1 cellular context compared by ENCODE assay signal in the genomic region with DNA sequence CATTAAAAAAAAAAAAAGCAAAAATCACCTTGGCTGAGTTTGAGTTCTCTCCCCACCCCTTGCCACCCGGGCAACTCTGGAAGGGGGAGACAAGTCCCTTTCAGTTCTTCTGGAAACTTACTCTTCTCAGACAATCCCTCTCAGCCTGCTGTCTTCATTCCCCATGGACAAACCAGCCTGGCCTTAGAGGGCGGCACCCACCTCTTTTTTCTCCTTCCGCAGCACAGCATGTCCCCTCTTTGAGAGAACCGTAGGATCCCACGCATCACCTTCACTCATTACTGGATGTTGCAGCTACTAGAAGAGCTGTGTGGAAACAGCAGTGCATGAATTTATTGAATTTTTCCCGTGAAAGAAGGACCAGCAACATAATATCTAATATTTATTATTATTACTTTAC.
TF ChIP-seq lines count a peak whose summit lies in the region.

No MANE protein-coding gene starts in this region.

TF ChIP-seq in IMR-90, 13 proteins besides CTCF, POLR2A, EP300 and RAD21:
- TF ChIP-seq, protein P1, sequence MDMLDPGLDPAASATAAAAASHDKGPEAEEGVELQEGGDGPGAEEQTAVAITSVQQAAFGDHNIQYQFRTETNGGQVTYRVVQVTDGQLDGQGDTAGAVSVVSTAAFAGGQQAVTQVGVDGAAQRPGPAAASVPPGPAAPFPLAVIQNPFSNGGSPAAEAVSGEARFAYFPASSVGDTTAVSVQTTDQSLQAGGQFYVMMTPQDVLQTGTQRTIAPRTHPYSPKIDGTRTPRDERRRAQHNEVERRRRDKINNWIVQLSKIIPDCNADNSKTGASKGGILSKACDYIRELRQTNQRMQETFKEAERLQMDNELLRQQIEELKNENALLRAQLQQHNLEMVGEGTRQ (IDR thresholded peaks at IDR 0.05; ENCODE audit: low read depth, low read length), result no peak
- TF ChIP-seq BHLHE40 (IDR thresholded peaks at IDR 0.05; ENCODE audit: low read depth, low read length) (no peak), MAFK (IDR thresholded peaks at IDR 0.05; ENCODE audit: low read depth, low read length) (no peak), RCOR1 (IDR thresholded peaks at IDR 0.05; ENCODE audit: insufficient replicate concordance, low read length) (no peak), NFE2L2 (IDR thresholded peaks at IDR 0.05; ENCODE audit: low read depth, low read length) (no peak), CHD1 (IDR thresholded peaks at IDR 0.05; ENCODE audit: low read depth, low read length) (no peak), MXI1 (IDR thresholded peaks at IDR 0.05; ENCODE audit: borderline replicate concordance, low read depth, low read length) (no peak), FOS (IDR thresholded peaks at IDR 0.05; ENCODE audit: low read depth, low read length) (no peak), MAZ (IDR thresholded peaks at IDR 0.05; ENCODE audit: borderline replicate concordance, low read depth, low read length) (no peak), CEBPB (IDR thresholded peaks at IDR 0.05; ENCODE audit: low read depth, low read length) (no peak), RFX5 (IDR thresholded peaks at IDR 0.05; ENCODE audit: low read depth, low read length) (no peak), SMC3 (IDR thresholded peaks at IDR 0.05; ENCODE audit: low read depth, low read length) (no peak)
- TF ChIP-seq, protein P2, sequence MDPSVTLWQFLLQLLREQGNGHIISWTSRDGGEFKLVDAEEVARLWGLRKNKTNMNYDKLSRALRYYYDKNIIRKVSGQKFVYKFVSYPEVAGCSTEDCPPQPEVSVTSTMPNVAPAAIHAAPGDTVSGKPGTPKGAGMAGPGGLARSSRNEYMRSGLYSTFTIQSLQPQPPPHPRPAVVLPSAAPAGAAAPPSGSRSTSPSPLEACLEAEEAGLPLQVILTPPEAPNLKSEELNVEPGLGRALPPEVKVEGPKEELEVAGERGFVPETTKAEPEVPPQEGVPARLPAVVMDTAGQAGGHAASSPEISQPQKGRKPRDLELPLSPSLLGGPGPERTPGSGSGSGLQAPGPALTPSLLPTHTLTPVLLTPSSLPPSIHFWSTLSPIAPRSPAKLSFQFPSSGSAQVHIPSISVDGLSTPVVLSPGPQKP (IDR thresholded peaks at IDR 0.05; ENCODE audit: borderline replicate concordance, low read depth, low read length), result no peak
